In the genomic region with DNA sequence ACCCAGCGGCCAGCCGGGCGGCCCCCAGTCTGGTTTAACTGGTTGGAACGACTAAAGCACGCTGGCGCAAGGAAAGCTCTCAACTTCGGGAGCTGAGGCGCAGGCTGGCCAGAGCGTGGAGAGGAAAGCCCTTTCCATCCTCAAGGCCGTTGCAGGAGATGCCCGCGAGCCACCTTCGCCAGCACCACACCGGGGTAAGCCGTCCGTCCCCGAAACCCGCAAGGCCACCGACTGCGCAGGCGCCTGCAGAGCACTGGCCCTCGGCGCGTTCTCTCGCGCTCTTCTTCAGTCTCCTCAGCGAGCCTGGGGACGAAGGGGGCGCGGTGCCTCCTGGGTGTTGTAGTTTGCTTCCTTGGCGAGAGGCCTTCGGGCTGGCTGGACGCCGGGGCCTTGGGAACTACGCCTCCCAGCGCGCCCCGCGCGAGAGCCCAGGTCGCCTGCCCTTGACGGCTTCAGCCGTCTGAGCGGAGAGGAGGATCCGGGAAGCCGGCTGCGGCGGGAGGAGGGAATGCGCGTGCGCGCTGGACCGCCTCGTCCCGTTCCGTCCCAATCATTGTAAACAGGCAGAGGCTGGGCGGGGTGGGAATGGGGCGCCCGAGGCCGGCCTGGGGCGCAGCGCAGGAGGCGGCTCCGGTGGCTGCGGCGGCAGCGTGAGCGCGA, we compare ENCODE assay signal across 8 cellular contexts. TPM values are rescaled to one million over a fixed set of nuclear protein-coding genes. Genes with fewer than 3 reads are reported as not detected.
A peak's percentile ranks its signal among the peaks of the same experiment; 100 is the strongest.
DNase-seq lines count a peak whose midpoint lies in the region; ATAC-seq lines count a peak whose summit lies in the region.

A gene (plus strand): TSS at position 531 of the 660 bp plus-strand sequence. CDS start 37,533 bp downstream, outside the sequence.

- H3K27me3 Mint-ChIP-seq in effector memory CD8-positive, alpha-beta T cell = peaks cover 0 to 19% of the 10 kb centered on the region in 2 donors

- H3K9me3 Mint-ChIP-seq in effector memory CD8-positive, alpha-beta T cell = no peaks in the 10 kb centered on the region

- H3K36me3 Mint-ChIP-seq in effector memory CD8-positive, alpha-beta T cell (ENCODE audit: insufficient read depth) = peaks cover 10% of the 10 kb centered on the region

- H3K4me1 Mint-ChIP-seq in effector memory CD8-positive, alpha-beta T cell (ENCODE audit: low read depth in 2 of 2) = peaks cover 21 to 31% of the 10 kb centered on the region in 2 donors

- H3K27ac Mint-ChIP-seq in effector memory CD8-positive, alpha-beta T cell = peak within 1 kb of the TSS; percentile 95 to 96

- peak; percentile 88 for ATAC-seq in GM21360 (IDR thresholded peaks at IDR 0.05; ENCODE audit: unreplicated experiment)
- peak; percentile 96 for ATAC-seq in effector memory CD8-positive, alpha-beta T cell (replicated peaks)

- DNase-seq in COLO829 (ENCODE audit: low spot score) (peak; percentile 86), HT1080 (ENCODE audit: low read depth) (peak; percentile 100), NOMO-1 treated with dmso at 0.1 percent for 144 hours (lab: John Stamatoyannopoulos, UW; ENCODE audit: unreplicated experiment) (peak; percentile 97), medulla oblongata (ENCODE audit: extremely low spot score) (peak; percentile 99)
- peak; percentile 90 to 98 (median 93) for DNase-seq in activated CD8-positive, alpha-beta memory T cell treated with anti-CD3 and anti-CD28 coated beads for 48 hours (ENCODE audit: low read depth in 2 of 3, low spot score in 2 of 3)
- DNase-seq in effector memory CD8-positive, alpha-beta T cell = peak; percentile 96
- peak; percentile 93 for DNase-seq in stimulated activated CD8-positive, alpha-beta memory T cell treated with anti-CD3 and anti-CD28 coated beads, Interleukin-12 subunit alpha, Interleukin-12 subunit beta, amount 100 ng/mL, for 1 hour (ENCODE audit: low read depth)

- H3K4me3 Mint-ChIP-seq in effector memory CD8-positive, alpha-beta T cell = peak within 1 kb of the TSS; percentile 95 to 96

RNA-seq across cellular contexts. Expression of the gene that starts here (rescaled TPM):
- total RNA-seq in HT1080 (2014; rRNA removed; shearing (Covaris generic)) = 44.1 and 52.3 TPM in 2 replicates
- polyA plus RNA-seq in HT1080 (2015; cell fraction: cytosol; rRNA removed) = 52.0 and 65.0 TPM in 2 replicates
- 31.1 and 34.2 TPM in 2 replicates for polyA plus RNA-seq in HT1080 (2015; cell fraction: nucleus; rRNA removed)

Comparison
In these comparisons a context has a peak if more than half of its experiments do, and no peak if none do; other contexts are left out.
1. Peak in every context shown above with its lines: DNase-seq and ATAC-seq.